Comparison of ENCODE assay signal across 23 cellular contexts in genomic region chr6:100096356-100096755, GRCh38.
"Had no signal": no experiment of that assay in that cellular context is flagged by ENCODE, and none has a peak within 500 bp of the region (broad histone marks: within the 10 kb centered on the region; RNA-seq: fewer than 3 reads in every experiment).

No MANE protein-coding gene starts in this region.

- H3K4me1 ChIP-seq: Peyer's patch, SJCRH30 had no signal

- H3K36me3 ChIP-seq: Peyer's patch, SJCRH30 had no signal

- H3K27ac ChIP-seq: Peyer's patch, RWPE1, SJCRH30, VCaP had no signal

- DNase-seq: activated CD4-positive, alpha-beta T cell treated with anti-CD3 and anti-CD28 coated beads for 4 hours; activated CD8-positive, alpha-beta memory T cell treated with anti-CD3 and anti-CD28 coated beads, Interleukin-2, amount 50 U/mL, for 4 hours; activated CD8-positive, alpha-beta T cell treated with anti-CD3 and anti-CD28 coated beads for 36 hours; activated naive CD4-positive, alpha-beta T cell treated with anti-CD3 and anti-CD28 coated beads, Interleukin-2, amount 50 U/mL, for 16 hours; activated naive CD8-positive, alpha-beta T cell treated with anti-CD3 and anti-CD28 coated beads, Interleukin-2, amount 10 ng/mL, durations not matched to agents 7 days and 5 days; activated T-cell treated with anti-CD3 and anti-CD28 coated beads, Interleukin-2, amount 50 U/mL, for 72 hours; amygdala; Karpas-422; NCI-H1092; NCI-H1417; NCI-H1930; NCI-H2107; NCI-H2171 treated with DMSO at 0.1 percent for 48 hours; NCI-H226; NCI-H510A; NCI-H69; Peyer's patch; Right ventricle myocardium superior; SJCRH30; SK-N-SH; T-helper 1 cell had no signal

- H3K9me3 ChIP-seq: Peyer's patch, SJCRH30, SK-N-SH had no signal

- H3K4me3 ChIP-seq: Peyer's patch, SJCRH30 had no signal

- H3K27me3 ChIP-seq: Peyer's patch, SJCRH30 had no signal
